9 cellular contexts compared by ENCODE assay signal in the genomic region with DNA sequence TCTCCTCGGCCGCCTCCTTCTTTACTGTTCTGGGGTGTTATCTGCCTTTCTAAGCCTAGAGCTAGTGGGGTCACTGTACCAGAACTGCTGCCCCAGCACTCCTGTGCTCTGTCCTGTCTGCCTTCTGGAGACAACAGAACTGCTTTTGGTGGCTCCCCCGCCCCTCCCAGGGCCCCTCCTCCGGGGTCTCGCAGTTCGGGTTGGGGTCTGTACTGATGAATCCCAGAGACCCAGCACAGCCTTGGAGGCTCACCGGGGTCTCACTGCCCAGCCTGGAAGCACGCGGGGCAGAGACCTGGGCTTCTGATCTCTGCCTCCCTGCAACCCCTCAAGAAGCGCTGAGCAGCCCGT. TPM values are rescaled to one million over a fixed set of nuclear protein-coding genes. Genes with fewer than 3 reads are reported as not detected.
DNase-seq lines count a peak whose midpoint lies in the region; ATAC-seq and TF ChIP-seq lines count a peak whose summit lies in the region.
"Had no signal": no experiment of that assay in that cellular context is flagged by ENCODE, and none has a peak within 500 bp of the region (broad histone marks: within the 10 kb centered on the region; RNA-seq: fewer than 3 reads in every experiment).

No MANE protein-coding gene starts in this region.

- no peak for TF ChIP-seq CTCF in VCaP (conservative IDR thresholded peaks at IDR 0.05)
- TF ChIP-seq CTCF in foreskin fibroblast (IDR thresholded peaks at IDR 0.05; ENCODE audit: low read depth, low read length) = no peak

- H3K9ac ChIP-seq in ES-I3 (ENCODE audit: low read depth, low read length) = peak overlapping the region; percentile 6

- DNase-seq in foreskin fibroblast = no peak
- DNase-seq in sciatic nerve (ENCODE audit: low spot score) = no peak
- DNase-seq in activated CD8-positive, alpha-beta memory T cell treated with anti-CD3 and anti-CD28 coated beads, Interleukin-2, amount 50 U/mL, for 48 hours = no peak
- no peak for DNase-seq in kidney tubule cell (ENCODE audit: low spot score)
- DNase-seq in HuH-7 (ENCODE audit: low spot score) = no peak

- H3K4me1 ChIP-seq in ES-I3 (ENCODE audit: insufficient read depth, low read length) = peaks cover 12% of the 10 kb centered on the region

- H3K27ac ChIP-seq in VCaP = peak overlapping the region; percentile 74

- intact Hi-C loops in sciatic nerve (cut with DNase I) = loop anchor here (5.0 kb wide), 2 partner anchors 146 to 201 kb away; no protein-coding TSS in a partner anchor

- no peaks in the 10 kb centered on the region for H3K36me3 ChIP-seq in ES-I3 (ENCODE audit: insufficient read depth, low read length)
- H3K36me3 ChIP-seq: MG63 had no signal

- no peaks in the 10 kb centered on the region for H3K9me3 ChIP-seq in ES-I3 (ENCODE audit: control insufficient read depth, insufficient read depth, low read length)
- H3K9me3 ChIP-seq: MG63 had no signal

- peak overlapping the region; percentile 39 to 61 for H3K4me3 ChIP-seq in foreskin fibroblast (ENCODE audit: low read depth in 1 of 2, low read length in 2 of 2)

- peak; percentile 30 for ATAC-seq in sciatic nerve
- no peak for ATAC-seq in HG03280 (IDR thresholded peaks at IDR 0.05; ENCODE audit: unreplicated experiment)

RNA-seq across cellular contexts. Expression of gene PLEKHA6, which starts 3.2 kb away (rescaled TPM):
- total RNA-seq in sciatic nerve = 18.9 TPM

RNA-seq across cellular contexts. Expression of gene PPP1R15B, which starts 48.7 kb away (rescaled TPM):
- total RNA-seq in sciatic nerve = 38.7 TPM
